ENCODE assay signal across 21 cellular contexts in genomic region chr6:47977314-47977713, GRCh38.
"Had no signal": no experiment of that assay in that cellular context is flagged by ENCODE, and none has a peak within 500 bp of the region (broad histone marks: within the 10 kb centered on the region; RNA-seq: fewer than 3 reads in every experiment).

No MANE protein-coding gene starts in this region.

- ATAC-seq: activated CD4-positive, alpha-beta T cell treated with anti-CD3 and anti-CD28 coated beads for 36 hours; activated CD8-positive, alpha-beta memory T cell treated with anti-CD3 and anti-CD28 coated beads, Interleukin-2, amount 10 ng/mL, durations not matched to agents 7 days and 5 days; esophagus mucosa; gastrocnemius medialis; naive thymus-derived CD8-positive, alpha-beta T cell; stimulated activated memory B cell treated with anti-CD40 and anti-IgM and Interleukin-4, amounts not matched to agents 10 μg/mL and 1 μg/mL and 100 μg/mL, for 72 hours had no signal

- H3K27ac ChIP-seq: gastrocnemius medialis, neutrophil, parathyroid adenoma, spleen, thoracic aorta, upper lobe of left lung had no signal

- H3K4me3 ChIP-seq: gastrocnemius medialis, spleen, thoracic aorta, upper lobe of left lung had no signal

- H3K36me3 ChIP-seq: gastrocnemius medialis, neutrophil, spleen, thoracic aorta, upper lobe of left lung had no signal

- H3K9me3 ChIP-seq: gastrocnemius medialis, neutrophil, spleen, thoracic aorta, upper lobe of left lung had no signal

- H3K4me1 ChIP-seq: gastrocnemius medialis, parathyroid adenoma, spleen, upper lobe of left lung had no signal

- H3K27me3 ChIP-seq: gastrocnemius medialis, neutrophil, spleen, upper lobe of left lung had no signal

- DNase-seq: activated CD4-positive, alpha-beta memory T cell treated with anti-CD3 and anti-CD28 coated beads, Interleukin-2, amount 10 ng/mL, durations not matched to agents 7 days and 5 days; activated CD4-positive, alpha-beta T cell treated with anti-CD3 and anti-CD28 coated beads for 36 hours; activated CD8-positive, alpha-beta memory T cell treated with anti-CD3 and anti-CD28 coated beads, Interleukin-2, amount 10 ng/mL, durations not matched to agents 7 days and 5 days; activated naive CD4-positive, alpha-beta T cell treated with Interleukin-2 at 50 U/mL for 16 hours; anterior cingulate cortex; cortex of kidney; effector CD4-positive, alpha-beta T cell; gastrocnemius medialis; head of caudate nucleus; immature natural killer cell; mesenchymal stem cell; naive thymus-derived CD8-positive, alpha-beta T cell; retina; spleen; stimulated activated CD4-positive, alpha-beta T cell treated with anti-CD3 and anti-CD28 coated beads, Interleukin-4, amount 100 ng/mL, for 4 hours; upper lobe of left lung had no signal
